20 cellular contexts compared by ENCODE assay signal in genomic region chr18:63346031-63346430, GRCh38. TPM values are rescaled to one million over a fixed set of nuclear protein-coding genes. Genes with fewer than 3 reads are reported as not detected.
DNase-seq lines count a peak whose midpoint lies in the region; ATAC-seq and TF ChIP-seq lines count a peak whose summit lies in the region.
"Had no signal": no experiment of that assay in that cellular context is flagged by ENCODE, and none has a peak within 500 bp of the region (broad histone marks: within the 10 kb centered on the region; RNA-seq: fewer than 3 reads in every experiment).

No MANE protein-coding gene starts in this region.

- no peaks in the 10 kb centered on the region for H3K9me3 ChIP-seq in transverse colon
- H3K9me3 ChIP-seq: ascending aorta, thoracic aorta had no signal

- 53 to 60% methylated on average over 1 to 7 of the region's 7 CpGs for WGBS in transverse colon (ENCODE audit: low coverage in 1 of 2), 2 donors

- no peak overlapping the region for H3K4me3 ChIP-seq in transverse colon
- H3K4me3 ChIP-seq: ascending aorta, thoracic aorta had no signal

- in situ Hi-C loops in transverse colon (cut with MboI; ENCODE audit: low pct_ligation_motif_present in 1 of 4, low pct_unique_long_range_greater_than_20kb in 1 of 4, low sequenced_read_pairs in 3 of 4), result loop anchor here (10.0 to 25.0 kb wide), 3 partner anchors 89 to 634 kb away; partner anchors contain the start of gene PHLPP1 (in 1 of the 4)

- TF ChIP-seq POLR2A in transverse colon (IDR thresholded peaks at IDR 0.05), result no peak

- intact Hi-C loops in transverse colon (cut with DNase I; ENCODE audit: low total_unique reads), result no loop called here

- DNase-seq in NCI-H1694 treated with DMSO at 0.1 percent for 48 hours (lab: John Stamatoyannopoulos, UW) (peak; percentile 22), NCI-H1694 (lab: John Stamatoyannopoulos, UW) (no peak), myocyte (ENCODE audit: low read depth) (peak; percentile 85), transverse colon (no peak), DMS114 treated with DMSO at 0.1 percent for 48 hours (lab: John Stamatoyannopoulos, UW; ENCODE audit: unreplicated experiment) (no peak)
- DNase-seq in activated naive CD4-positive, alpha-beta T cell (lab: John Stamatoyannopoulos, UW), result no peak
- DNase-seq: activated B cell treated with CpG ODN at 0.5 μM for 24 hours; activated CD8-positive, alpha-beta memory T cell treated with anti-CD3 and anti-CD28 coated beads, Interleukin-2, amount 10 ng/mL, durations not matched to agents 7 days and 5 days; activated effector memory CD4-positive, alpha-beta T cell treated with anti-CD3 and anti-CD28 coated beads, Interleukin-2, amount 50 U/mL, for 16 hours; dermis blood vessel endothelial cell; DMS79 treated with DMSO at 0.1 percent for 48 hours; H7; natural killer cell; NCI-H774; stimulated activated CD4-positive, alpha-beta T cell treated with anti-CD3 and anti-CD28 coated beads, Interleukin-2, amount 100 ng/mL, for 24 hours had no signal

- no peak for TF ChIP-seq CTCF in transverse colon (IDR thresholded peaks at IDR 0.05)

- peak; percentile 78 for ATAC-seq in esophagus mucosa
- ATAC-seq in HG03135 (IDR thresholded peaks at IDR 0.05; ENCODE audit: unreplicated experiment), result no peak
- ATAC-seq: activated CD8-positive, alpha-beta memory T cell treated with anti-CD3 and anti-CD28 coated beads, Interleukin-2, amount 10 ng/mL, durations not matched to agents 7 days and 5 days; natural killer cell had no signal

- H3K4me1 ChIP-seq in transverse colon, result peaks cover 0 to 13% (median 5%) of the 10 kb centered on the region in 4 donors

- H3K27ac ChIP-seq in transverse colon, result peak overlapping the region in 3 of 4 donors; percentile 22 to 51 (median 49)
- H3K27ac ChIP-seq: 22Rv1 had no signal

- peaks cover 0 to 61% (median 25%) of the 10 kb centered on the region in 4 donors for H3K36me3 ChIP-seq in transverse colon

- no peak for TF ChIP-seq EP300 in transverse colon (IDR thresholded peaks at IDR 0.05; ENCODE audit: low read depth)

- H3K27me3 ChIP-seq in transverse colon, result no peaks in the 10 kb centered on the region
- H3K27me3 ChIP-seq: ascending aorta had no signal

RNA-seq across cellular contexts. Expression of gene KDSR, which starts 21.0 kb away (rescaled TPM):
- 37.8 TPM for total RNA-seq in esophagus mucosa
- 32.8 and 42.3 TPM in 2 replicates for total RNA-seq in myocyte
- 33.2 TPM for polyA plus RNA-seq in myocyte (2012)
- total RNA-seq in transverse colon, result 10 to 100 TPM; 13.1 to 37.2 (median 28.3) TPM

RNA-seq across cellular contexts. Expression of gene BCL2, which starts 26.5 kb away (rescaled TPM):
- total RNA-seq in esophagus mucosa (2.3 TPM), myocyte (2.2 and 4.2 TPM in 2 replicates), transverse colon (10 to 100 TPM; 14.3 to 34.8 (median 23.5) TPM)
- 1.7 TPM for polyA plus RNA-seq in myocyte (2012)

Comparison
In these comparisons a context has a peak if more than half of its experiments do, and no peak if none do; other contexts are left out.
1. DNase-seq: peak in NCI-H1694 treated with DMSO at 0.1 percent for 48 hours (single experiment) and myocyte (single experiment); none in NCI-H1694 (single experiment), transverse colon (single experiment), DMS114 treated with DMSO at 0.1 percent for 48 hours (single experiment) and activated naive CD4-positive, alpha-beta T cell (0 of 4).